Comparison of ENCODE assay signal across 34 cellular contexts in the genomic region with DNA sequence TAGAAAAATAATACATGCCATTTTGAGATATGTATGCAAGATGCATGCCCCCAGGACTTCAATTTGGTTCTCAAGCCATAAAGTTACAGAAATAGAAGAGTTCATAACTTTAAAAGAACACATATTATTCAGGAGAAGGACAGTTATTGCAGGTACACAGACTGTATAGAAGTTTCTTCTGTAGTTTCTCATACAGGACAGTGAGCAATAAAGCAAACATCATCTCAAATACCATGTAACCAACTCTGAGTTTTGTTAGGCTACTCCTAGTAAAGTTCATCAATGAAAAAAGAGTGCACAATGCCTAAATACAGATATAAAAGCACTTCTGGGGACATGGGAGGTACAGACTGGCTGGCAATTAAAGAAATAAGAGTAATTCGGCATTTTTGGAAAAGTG.
"Had no signal": no experiment of that assay in that cellular context is flagged by ENCODE, and none has a peak within 500 bp of the region (broad histone marks: within the 10 kb centered on the region; RNA-seq: fewer than 3 reads in every experiment).

No MANE protein-coding gene starts in this region.

- H3K9me3 ChIP-seq: MG63 had no signal

- H3K27me3 ChIP-seq: MG63 had no signal

- H3K36me3 ChIP-seq: MG63 had no signal

- H3K9ac ChIP-seq: KMS-11 had no signal

- H3K27ac ChIP-seq: KMS-11 had no signal

- DNase-seq: Karpas-422, Kasumi-1, MG63, MM.1S, MV-4-11, NCI-H1048, NCI-H1092, NCI-H1092 treated with DMSO at 0.1 percent for 48 hours, NCI-H1105, NCI-H1105 treated with DMSO at 0.1 percent for 48 hours, NCI-H1417, NCI-H1417 treated with DMSO at 0.1 percent for 48 hours, NCI-H1436, NCI-H1436 treated with DMSO at 0.1 percent for 48 hours, NCI-H146, NCI-H1694, NCI-H1694 treated with DMSO at 0.1 percent for 48 hours, NCI-H187, NCI-H187 treated with DMSO at 0.1 percent for 48 hours, NCI-H1930, NCI-H2029 treated with DMSO at 0.1 percent for 48 hours, NCI-H2081, NCI-H2081 treated with DMSO at 0.1 percent for 48 hours, NCI-H2107, NCI-H2171, NCI-H2171 treated with DMSO at 0.1 percent for 48 hours, NCI-H2227 treated with DMSO at 0.1 percent for 48 hours, NCI-H226, NCI-H345, NCI-H446, NCI-H446 treated with DMSO at 0.1 percent for 48 hours, NCI-H510A, NCI-H510A treated with DMSO at 0.1 percent for 48 hours had no signal

- H3K4me3 ChIP-seq: MG63 had no signal

- H3K4me2 ChIP-seq: KMS-11 had no signal
